Comparison of ENCODE assay signal across 10 cellular contexts in genomic region chr12:563250-563781, GRCh38.
A peak's percentile ranks its signal among the peaks of the same experiment; 100 is the strongest.
DNase-seq lines count a peak whose midpoint lies in the region; ATAC-seq and TF ChIP-seq lines count a peak whose summit lies in the region.
"Had no signal": no experiment of that assay in that cellular context is flagged by ENCODE, and none has a peak within 500 bp of the region (broad histone marks: within the 10 kb centered on the region; RNA-seq: fewer than 3 reads in every experiment).

No MANE protein-coding gene starts in this region.

- CTCF ChIA-PET in activated CD4-positive, alpha-beta memory T cell treated with anti-CD3 and anti-CD28 coated beads for 36 hours (lab: Charles Lee) = interaction anchor here (0.9 to 4.1 kb wide), 4 partner anchors 12 to 386 kb away, joined by 3 to 19 read pairs (median 10); partner anchors contain the start of gene RAD52

- 52 to 78% (median 58%) methylated on average over 8 of the region's 8 CpGs for WGBS in stomach, 5 donors

- TF ChIP-seq EP300 in stomach (IDR thresholded peaks at IDR 0.05) = no peak

- peaks cover 0 to 19% (median 11%) of the 10 kb centered on the region in 4 donors for H3K4me1 ChIP-seq in stomach
- H3K4me1 ChIP-seq: prostate gland had no signal

- peak overlapping the region; percentile 43 for H3K4me3 Mint-ChIP-seq in activated CD4-positive, alpha-beta memory T cell treated with anti-CD3 and anti-CD28 coated beads for 36 hours
- H3K4me3 Mint-ChIP-seq in dendritic cell treated with granulocyte-macrophage colony-stimulating factor and Interleukin-4, amounts not matched to agents 40 ng/mL and 50 ng/mL, for 4 days = peak overlapping the region; percentile 89

- H3K9me3 ChIP-seq in stomach = no peaks in the 10 kb centered on the region
- H3K9me3 ChIP-seq: prostate gland had no signal

- H3K27ac Mint-ChIP-seq in activated CD4-positive, alpha-beta memory T cell treated with anti-CD3 and anti-CD28 coated beads for 36 hours = peak overlapping the region; percentile 64
- peak overlapping the region; percentile 95 for H3K27ac Mint-ChIP-seq in dendritic cell treated with granulocyte-macrophage colony-stimulating factor and Interleukin-4, amounts not matched to agents 40 ng/mL and 50 ng/mL, for 4 days

- no peak for TF ChIP-seq CTCF in stomach (IDR thresholded peaks at IDR 0.05)

- no peaks in the 10 kb centered on the region for H3K27me3 Mint-ChIP-seq in activated CD4-positive, alpha-beta memory T cell treated with anti-CD3 and anti-CD28 coated beads for 36 hours
- peaks cover 11% of the 10 kb centered on the region for H3K27me3 Mint-ChIP-seq in dendritic cell treated with granulocyte-macrophage colony-stimulating factor and Interleukin-4, amounts not matched to agents 40 ng/mL and 50 ng/mL, for 4 days

- peak overlapping the region in 4 of 5 donors; percentile 16 to 69 (median 59) for H3K27ac ChIP-seq in stomach
- H3K27ac ChIP-seq: prostate gland had no signal

- peak; percentile 10 for DNase-seq in SKM-1 treated with dmso at 0.1 percent for 144 hours (lab: John Stamatoyannopoulos, UW; ENCODE audit: unreplicated experiment)
- no peak for DNase-seq in SKM-1 (lab: John Stamatoyannopoulos, UW; ENCODE audit: unreplicated experiment)
- peak; percentile 71 for DNase-seq in activated CD4-positive, alpha-beta memory T cell treated with anti-CD3 and anti-CD28 coated beads for 36 hours
- no peak for DNase-seq in stomach
- no peak for DNase-seq in NCI-H2196 treated with DMSO at 0.1 percent for 48 hours (lab: John Stamatoyannopoulos, UW; ENCODE audit: unreplicated experiment)
- no peak for DNase-seq in SHP77 (lab: John Stamatoyannopoulos, UW)
- DNase-seq: amygdala had no signal

- no peak overlapping the region for H3K4me3 ChIP-seq in stomach
- H3K4me3 ChIP-seq: prostate gland had no signal

- peaks cover 12 to 68% (median 28%) of the 10 kb centered on the region in 4 donors for H3K36me3 ChIP-seq in stomach
- H3K36me3 ChIP-seq: prostate gland had no signal

- intact Hi-C loops in activated CD4-positive, alpha-beta memory T cell treated with anti-CD3 and anti-CD28 coated beads for 36 hours (cut with micrococcal nuclease) = loop anchor here (10.0 kb wide), 1 partner anchor 1031 kb away; the partner anchor contains the start of gene FBXL14
- intact Hi-C loops in dendritic cell treated with granulocyte-macrophage colony-stimulating factor and Interleukin-4, amounts not matched to agents 40 ng/mL and 50 ng/mL, for 4 days (cut with micrococcal nuclease) = loop anchor here (5.0 kb wide), 1 partner anchor 384 kb away; the partner anchor contains the start of gene RAD52
- intact Hi-C loops in stomach (cut with DNase I; ENCODE audit: low total_unique reads) = loop anchor here (10.0 kb wide), 2 partner anchors 181 to 381 kb away; partner anchors contain the start of gene RAD52

- H3K27me3 ChIP-seq in stomach = no peaks in the 10 kb centered on the region

- no peak for ATAC-seq in GM19023 (IDR thresholded peaks at IDR 0.05; ENCODE audit: unreplicated experiment)

- peaks cover 51% of the 10 kb centered on the region for H3K4me1 Mint-ChIP-seq in activated CD4-positive, alpha-beta memory T cell treated with anti-CD3 and anti-CD28 coated beads for 36 hours (ENCODE audit: low read depth)
- H3K4me1 Mint-ChIP-seq in dendritic cell treated with granulocyte-macrophage colony-stimulating factor and Interleukin-4, amounts not matched to agents 40 ng/mL and 50 ng/mL, for 4 days (ENCODE audit: low read depth) = peaks cover 74% of the 10 kb centered on the region

- no peaks in the 10 kb centered on the region for H3K9me3 Mint-ChIP-seq in activated CD4-positive, alpha-beta memory T cell treated with anti-CD3 and anti-CD28 coated beads for 36 hours
- no peaks in the 10 kb centered on the region for H3K9me3 Mint-ChIP-seq in dendritic cell treated with granulocyte-macrophage colony-stimulating factor and Interleukin-4, amounts not matched to agents 40 ng/mL and 50 ng/mL, for 4 days

- no peak for TF ChIP-seq POLR2A in stomach (IDR thresholded peaks at IDR 0.05)

- no peaks in the 10 kb centered on the region for H3K36me3 Mint-ChIP-seq in activated CD4-positive, alpha-beta memory T cell treated with anti-CD3 and anti-CD28 coated beads for 36 hours
- peaks cover 22% of the 10 kb centered on the region for H3K36me3 Mint-ChIP-seq in dendritic cell treated with granulocyte-macrophage colony-stimulating factor and Interleukin-4, amounts not matched to agents 40 ng/mL and 50 ng/mL, for 4 days (ENCODE audit: low read depth)

- POLR2A ChIA-PET in activated CD4-positive, alpha-beta memory T cell treated with anti-CD3 and anti-CD28 coated beads for 36 hours (lab: Charles Lee) = interaction anchor here (1.0 kb wide), 1 partner anchor 189 kb away, joined by 3 read pairs; the partner anchor contains the start of gene WNK1

Comparison
In these comparisons a context has a peak if more than half of its experiments do, and no peak if none do; other contexts are left out.
1. DNase-seq: peak in SKM-1 treated with dmso at 0.1 percent for 144 hours (single experiment) and activated CD4-positive, alpha-beta memory T cell treated with anti-CD3 and anti-CD28 coated beads for 36 hours (single experiment); none in SKM-1 (single experiment), stomach (single experiment), NCI-H2196 treated with DMSO at 0.1 percent for 48 hours (single experiment) and SHP77 (0 of 2).